In the genomic region with DNA sequence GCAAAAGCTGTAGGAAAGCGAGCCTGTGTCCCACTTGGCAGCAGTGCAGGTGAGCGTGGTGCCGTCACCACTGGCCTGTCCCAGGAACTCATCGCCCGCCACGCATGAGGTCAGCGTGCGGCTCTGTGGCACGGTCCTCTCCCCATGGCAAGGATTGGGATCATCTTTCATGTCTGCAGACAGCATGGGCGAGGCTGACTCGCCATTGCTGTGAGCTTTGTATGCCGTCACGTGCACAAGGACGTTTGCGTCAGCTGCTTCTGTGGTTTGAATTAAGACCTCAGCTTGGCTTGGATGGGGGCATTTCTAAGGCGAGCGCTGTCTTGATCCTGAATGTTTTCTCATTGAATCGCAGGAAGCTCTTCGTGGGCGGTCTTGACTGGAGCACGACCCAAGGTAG, we compare ENCODE assay signal across 1 cellular context.
TF ChIP-seq lines count a peak whose summit lies in the region.

No MANE protein-coding gene starts in this region.

TF ChIP-seq in WTC11, 78 proteins besides CTCF, POLR2A, EP300 and RAD21 (continued from another document):
- TF ChIP-seq, protein P1, sequence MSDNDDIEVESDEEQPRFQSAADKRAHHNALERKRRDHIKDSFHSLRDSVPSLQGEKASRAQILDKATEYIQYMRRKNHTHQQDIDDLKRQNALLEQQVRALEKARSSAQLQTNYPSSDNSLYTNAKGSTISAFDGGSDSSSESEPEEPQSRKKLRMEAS (CRISPR knock-in tag; IDR thresholded peaks at IDR 0.05) = no peak
- TF ChIP-seq ZNF263 (CRISPR knock-in tag; IDR thresholded peaks at IDR 0.05; ENCODE audit: low read depth) (no peak), CREB1 (CRISPR knock-in tag; IDR thresholded peaks at IDR 0.05) (no peak)
- TF ChIP-seq, protein P2, sequence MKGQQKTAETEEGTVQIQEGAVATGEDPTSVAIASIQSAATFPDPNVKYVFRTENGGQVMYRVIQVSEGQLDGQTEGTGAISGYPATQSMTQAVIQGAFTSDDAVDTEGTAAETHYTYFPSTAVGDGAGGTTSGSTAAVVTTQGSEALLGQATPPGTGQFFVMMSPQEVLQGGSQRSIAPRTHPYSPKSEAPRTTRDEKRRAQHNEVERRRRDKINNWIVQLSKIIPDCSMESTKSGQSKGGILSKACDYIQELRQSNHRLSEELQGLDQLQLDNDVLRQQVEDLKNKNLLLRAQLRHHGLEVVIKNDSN (CRISPR knock-in tag; IDR thresholded peaks at IDR 0.05) = no peak
TF ChIP-seq in WTC11: peak in this region for 0.
